In genomic region chr4:53582194-53582593, GRCh38 we compare ENCODE assay signal across 1 cellular context.
TF ChIP-seq lines count a peak whose summit lies in the region.

No MANE protein-coding gene starts in this region.

TF ChIP-seq in HepG2, 621 proteins besides CTCF, POLR2A, EP300 and RAD21 (continued from another document and continues in another):
- TF ChIP-seq ZBTB46 (CRISPR knock-in tag; IDR thresholded peaks at IDR 0.05; ENCODE audit: borderline replicate concordance), result no peak
- peak; percentile 57 for TF ChIP-seq PITX1 (CRISPR knock-in tag; IDR thresholded peaks at IDR 0.05)
- no peak for TF ChIP-seq PCBP2 (optimal IDR thresholded peaks at IDR 0.05; ENCODE audit: low read depth, low read length, poor library complexity, severe bottlenecking)
- no peak for TF ChIP-seq ZNF296 (CRISPR knock-in tag; conservative IDR thresholded peaks at IDR 0.05)
- TF ChIP-seq CSRNP1 (CRISPR knock-in tag; IDR thresholded peaks at IDR 0.05), result peak; percentile 38; the same call in 1 of the 2 replicates
- TF ChIP-seq GMEB2 (CRISPR knock-in tag; IDR thresholded peaks at IDR 0.05; ENCODE audit: low read depth), result no peak
- no peak for TF ChIP-seq ZNF564 (CRISPR knock-in tag; IDR thresholded peaks at IDR 0.05)
- no peak for TF ChIP-seq PCBP1 (IDR thresholded peaks at IDR 0.05; ENCODE audit: borderline replicate concordance, low read depth, low read length)
- TF ChIP-seq ZBTB20 (CRISPR knock-in tag; IDR thresholded peaks at IDR 0.05; ENCODE audit: borderline replicate concordance, low read depth), result no peak; the same call in 1 of the 2 replicates
- TF ChIP-seq MAF1 (CRISPR knock-in tag; IDR thresholded peaks at IDR 0.05; ENCODE audit: borderline replicate concordance), result no peak
- no peak for TF ChIP-seq ZNF770 (CRISPR knock-in tag; IDR thresholded peaks at IDR 0.05)
- TF ChIP-seq IRX3 (CRISPR knock-in tag; IDR thresholded peaks at IDR 0.05; ENCODE audit: borderline replicate concordance, low read depth), result no peak
- no peak for TF ChIP-seq GZF1 (CRISPR knock-in tag; IDR thresholded peaks at IDR 0.05)
- 0 out of 2 replicates have a peak, but pooled peaks have one; percentile 11 for TF ChIP-seq THAP11 (CRISPR knock-in tag; IDR thresholded peaks at IDR 0.05)
- TF ChIP-seq, protein P1, sequence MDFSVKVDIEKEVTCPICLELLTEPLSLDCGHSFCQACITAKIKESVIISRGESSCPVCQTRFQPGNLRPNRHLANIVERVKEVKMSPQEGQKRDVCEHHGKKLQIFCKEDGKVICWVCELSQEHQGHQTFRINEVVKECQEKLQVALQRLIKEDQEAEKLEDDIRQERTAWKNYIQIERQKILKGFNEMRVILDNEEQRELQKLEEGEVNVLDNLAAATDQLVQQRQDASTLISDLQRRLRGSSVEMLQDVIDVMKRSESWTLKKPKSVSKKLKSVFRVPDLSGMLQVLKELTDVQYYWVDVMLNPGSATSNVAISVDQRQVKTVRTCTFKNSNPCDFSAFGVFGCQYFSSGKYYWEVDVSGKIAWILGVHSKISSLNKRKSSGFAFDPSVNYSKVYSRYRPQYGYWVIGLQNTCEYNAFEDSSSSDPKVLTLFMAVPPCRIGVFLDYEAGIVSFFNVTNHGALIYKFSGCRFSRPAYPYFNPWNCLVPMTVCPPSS (IDR thresholded peaks at IDR 0.05), result no peak
- TF ChIP-seq ZBTB3 (CRISPR knock-in tag; IDR thresholded peaks at IDR 0.05; ENCODE audit: borderline replicate concordance, low read depth), result no peak
- no peak for TF ChIP-seq CREB1 (IDR thresholded peaks at IDR 0.05)
- no peak for TF ChIP-seq CREB1 (CRISPR knock-in tag; IDR thresholded peaks at IDR 0.05)
- TF ChIP-seq ZNF781 (CRISPR knock-in tag; IDR thresholded peaks at IDR 0.05; ENCODE audit: borderline replicate concordance, not compliant biosample characterization), result no peak
- no peak for TF ChIP-seq NCOR1 (IDR thresholded peaks at IDR 0.05; ENCODE audit: borderline replicate concordance, low read length)
- TF ChIP-seq ADNP (CRISPR knock-in tag; IDR thresholded peaks at IDR 0.05), result no peak
- TF ChIP-seq REST (IDR thresholded peaks at IDR 0.05; ENCODE audit: borderline replicate concordance in 1 of 2, low read depth in 1 of 2, low read length in 2 of 2), result no peak
- TF ChIP-seq HOXA3 (CRISPR knock-in tag; IDR thresholded peaks at IDR 0.05), result no peak; the same call in 1 of the 2 replicates
- TF ChIP-seq, protein P2, sequence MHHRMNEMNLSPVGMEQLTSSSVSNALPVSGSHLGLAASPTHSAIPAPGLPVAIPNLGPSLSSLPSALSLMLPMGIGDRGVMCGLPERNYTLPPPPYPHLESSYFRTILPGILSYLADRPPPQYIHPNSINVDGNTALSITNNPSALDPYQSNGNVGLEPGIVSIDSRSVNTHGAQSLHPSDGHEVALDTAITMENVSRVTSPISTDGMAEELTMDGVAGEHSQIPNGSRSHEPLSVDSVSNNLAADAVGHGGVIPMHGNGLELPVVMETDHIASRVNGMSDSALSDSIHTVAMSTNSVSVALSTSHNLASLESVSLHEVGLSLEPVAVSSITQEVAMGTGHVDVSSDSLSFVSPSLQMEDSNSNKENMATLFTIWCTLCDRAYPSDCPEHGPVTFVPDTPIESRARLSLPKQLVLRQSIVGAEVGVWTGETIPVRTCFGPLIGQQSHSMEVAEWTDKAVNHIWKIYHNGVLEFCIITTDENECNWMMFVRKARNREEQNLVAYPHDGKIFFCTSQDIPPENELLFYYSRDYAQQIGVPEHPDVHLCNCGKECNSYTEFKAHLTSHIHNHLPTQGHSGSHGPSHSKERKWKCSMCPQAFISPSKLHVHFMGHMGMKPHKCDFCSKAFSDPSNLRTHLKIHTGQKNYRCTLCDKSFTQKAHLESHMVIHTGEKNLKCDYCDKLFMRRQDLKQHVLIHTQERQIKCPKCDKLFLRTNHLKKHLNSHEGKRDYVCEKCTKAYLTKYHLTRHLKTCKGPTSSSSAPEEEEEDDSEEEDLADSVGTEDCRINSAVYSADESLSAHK (CRISPR knock-in tag; IDR thresholded peaks at IDR 0.05; ENCODE audit: borderline replicate concordance), result no peak
- TF ChIP-seq ZC3H13 (CRISPR knock-in tag; IDR thresholded peaks at IDR 0.05), result no peak
- no peak for TF ChIP-seq ARNT (IDR thresholded peaks at IDR 0.05)
- no peak for TF ChIP-seq PHF8 (CRISPR knock-in tag; IDR thresholded peaks at IDR 0.05)
- TF ChIP-seq ZNF703 (CRISPR knock-in tag; IDR thresholded peaks at IDR 0.05; ENCODE audit: borderline replicate concordance), result no peak
- no peak for TF ChIP-seq PRMT3 (CRISPR knock-in tag; IDR thresholded peaks at IDR 0.05; ENCODE audit: borderline replicate concordance, low read depth)
- TF ChIP-seq TAF15 (IDR thresholded peaks at IDR 0.05; ENCODE audit: low read depth, low read length, poor library complexity, severe bottlenecking), result no peak
- no peak for TF ChIP-seq EEA1 (CRISPR knock-in tag; IDR thresholded peaks at IDR 0.05; ENCODE audit: borderline replicate concordance)
- no peak for TF ChIP-seq ZNF160 (CRISPR knock-in tag; IDR thresholded peaks at IDR 0.05)
- TF ChIP-seq RERE (CRISPR knock-in tag; IDR thresholded peaks at IDR 0.05; ENCODE audit: low read depth), result 0 out of 2 replicates have a peak, but pooled peaks have one; percentile 39
- no peak for TF ChIP-seq ZHX1 (CRISPR knock-in tag; IDR thresholded peaks at IDR 0.05; ENCODE audit: low read depth)
